ENCODE assay signal across 18 cellular contexts in genomic region chr4:45475490-45475889, GRCh38.
DNase-seq lines count a peak whose midpoint lies in the region; ATAC-seq and TF ChIP-seq lines count a peak whose summit lies in the region.
"Had no signal": no experiment of that assay in that cellular context is flagged by ENCODE, and none has a peak within 500 bp of the region (broad histone marks: within the 10 kb centered on the region; RNA-seq: fewer than 3 reads in every experiment).

No MANE protein-coding gene starts in this region.

- intact Hi-C loops in upper lobe of right lung (cut with DNase I): no loop called here

- peak overlapping the region in 9 of 11 experiments; percentile 1 to 64 (median 20); a peak in 11 of 22 replicates for H3K4me2 ChIP-seq in BLaER1 treated with 17β-estradiol and CSF1 and Interleukin-3, amounts not matched to agents 10 nM and 100 nM
- H3K4me2 ChIP-seq: A549 had no signal

- ATAC-seq in HG03025 (IDR thresholded peaks at IDR 0.05; ENCODE audit: low FRiP score, unreplicated experiment) (peak; percentile 80), upper lobe of right lung (no peak), GM18873 (IDR thresholded peaks at IDR 0.05; ENCODE audit: low FRiP score, unreplicated experiment) (no peak)
- ATAC-seq: A549 had no signal

- no peak overlapping the region for H3K9ac ChIP-seq in BLaER1 treated with 17β-estradiol and CSF1 and Interleukin-3, amounts not matched to agents 10 nM and 100 nM

- H4K20me1 ChIP-seq in BLaER1 treated with 17β-estradiol and CSF1 and Interleukin-3, amounts not matched to agents 10 nM and 100 nM: no peaks in the 10 kb centered on the region

- peaks cover 22 to 32% (median 29%) of the 10 kb centered on the region in 11 experiments for H3K9me3 ChIP-seq in BLaER1 treated with 17β-estradiol and CSF1 and Interleukin-3, amounts not matched to agents 10 nM and 100 nM (replicated peaks in 1 of 11)
- no peaks in the 10 kb centered on the region for H3K9me3 ChIP-seq in upper lobe of right lung
- H3K9me3 ChIP-seq: A549, HAP-1 had no signal

- peak; percentile 3 for DNase-seq in SKM-1 (lab: John Stamatoyannopoulos, UW; ENCODE audit: unreplicated experiment)
- DNase-seq in erythroblast (lab: John Stamatoyannopoulos, UW): peak; percentile 26 to 63
- DNase-seq in upper lobe of right lung: no peak
- DNase-seq in HT-29 (ENCODE audit: low spot score): no peak
- DNase-seq: AML-193; CD4-positive, alpha-beta memory T cell; DND-41; GDM1; NCI-H187 treated with DMSO at 0.1 percent for 48 hours; NCI-H2171; NCI-H446 treated with DMSO at 0.1 percent for 48 hours; NCI-H774; SIG-M5 had no signal

- 0 out of 22 replicates have a peak overlapping the region, but pooled peaks of 1 of the 11 experiments have one; percentile 20 for H3K27ac ChIP-seq in BLaER1 treated with 17β-estradiol and CSF1 and Interleukin-3, amounts not matched to agents 10 nM and 100 nM
- H3K27ac ChIP-seq in upper lobe of right lung: no peak overlapping the region
- H3K27ac ChIP-seq: A549 had no signal

- TF ChIP-seq CTCF in upper lobe of right lung (IDR thresholded peaks at IDR 0.05): no peak

- TF ChIP-seq POLR2A in erythroblast (IDR thresholded peaks at IDR 0.05; ENCODE audit: low read length): no peak

- peaks cover 4 to 14% (median 9%) of the 10 kb centered on the region in 10 experiments; a peak in 18 of 20 replicates for H3K4me1 ChIP-seq in BLaER1 treated with 17β-estradiol and CSF1 and Interleukin-3, amounts not matched to agents 10 nM and 100 nM
- H3K4me1 ChIP-seq in upper lobe of right lung: no peaks in the 10 kb centered on the region
- H3K4me1 ChIP-seq: A549, HAP-1 had no signal

- no peak overlapping the region for H3K4me3 ChIP-seq in BLaER1 treated with 17β-estradiol and CSF1 and Interleukin-3, amounts not matched to agents 10 nM and 100 nM
- no peak overlapping the region for H3K4me3 ChIP-seq in upper lobe of right lung
- H3K4me3 ChIP-seq: A549, HAP-1 had no signal

- no peaks in the 10 kb centered on the region for H3K36me3 ChIP-seq in BLaER1 treated with 17β-estradiol and CSF1 and Interleukin-3, amounts not matched to agents 10 nM and 100 nM
- H3K36me3 ChIP-seq in upper lobe of right lung: no peaks in the 10 kb centered on the region
- H3K36me3 ChIP-seq: HAP-1 had no signal

- H3K27me3 ChIP-seq in BLaER1 treated with 17β-estradiol and CSF1 and Interleukin-3, amounts not matched to agents 10 nM and 100 nM: no peaks in the 10 kb centered on the region
- H3K27me3 ChIP-seq in upper lobe of right lung: no peaks in the 10 kb centered on the region

Comparison
In these comparisons a context has a peak if more than half of its experiments do, and no peak if none do; other contexts are left out.
1. DNase-seq: peak in SKM-1 (single experiment) and erythroblast (2 of 2); none in upper lobe of right lung (single experiment) and HT-29 (single experiment).